ENCODE assay signal across 8 cellular contexts in genomic region chr6:10414766-10415592, GRCh38. TPM values are rescaled to one million over a fixed set of nuclear protein-coding genes. Genes with fewer than 3 reads are reported as not detected.
A peak's percentile ranks its signal among the peaks of the same experiment; 100 is the strongest.
DNase-seq lines count a peak whose midpoint lies in the region; ATAC-seq and TF ChIP-seq lines count a peak whose summit lies in the region.

TFAP2A (minus strand) TSS chr6:10415074; CDS start chr6:10414991, 83 bp downstream.

- in situ Hi-C loops in GM13976 (cut with MboI; ENCODE audit: low sequenced_read_pairs, unreplicated experiment), result loop anchor here (25.0 kb wide), 1 partner anchor 878 kb away; no protein-coding TSS in a partner anchor

- H3K4me3 Mint-ChIP-seq in stimulated activated naive CD8-positive, alpha-beta T cell treated with anti-CD3 and anti-CD28 coated beads, Interleukin-15, Interleukin-2, amounts not matched to agents 100 ng/mL and 50 ng/mL, for 24 hours, result peak within 1 kb of the TSS; percentile 73
- peak within 1 kb of the TSS; percentile 85 for H3K4me3 Mint-ChIP-seq in activated CD4-positive, alpha-beta memory T cell treated with anti-CD3 and anti-CD28 coated beads, Interleukin-2, amount 10 ng/mL, durations not matched to agents 7 days and 5 days
- peak within 1 kb of the TSS; percentile 82 to 89 (median 86) for H3K4me3 Mint-ChIP-seq in immature natural killer cell

- peak within 1 kb of the TSS; percentile 62 for H3K27ac Mint-ChIP-seq in stimulated activated naive CD8-positive, alpha-beta T cell treated with anti-CD3 and anti-CD28 coated beads, Interleukin-15, Interleukin-2, amounts not matched to agents 100 ng/mL and 50 ng/mL, for 24 hours
- peak within 1 kb of the TSS; percentile 45 for H3K27ac Mint-ChIP-seq in activated CD4-positive, alpha-beta memory T cell treated with anti-CD3 and anti-CD28 coated beads, Interleukin-2, amount 10 ng/mL, durations not matched to agents 7 days and 5 days
- peak within 1 kb of the TSS in 1 of 6 donors; percentile 13 for H3K27ac Mint-ChIP-seq in immature natural killer cell

- peaks cover 11% of the 10 kb centered on the region for H3K9me3 Mint-ChIP-seq in stimulated activated naive CD8-positive, alpha-beta T cell treated with anti-CD3 and anti-CD28 coated beads, Interleukin-15, Interleukin-2, amounts not matched to agents 100 ng/mL and 50 ng/mL, for 24 hours
- H3K9me3 Mint-ChIP-seq in activated CD4-positive, alpha-beta memory T cell treated with anti-CD3 and anti-CD28 coated beads, Interleukin-2, amount 10 ng/mL, durations not matched to agents 7 days and 5 days, result peaks cover 2% of the 10 kb centered on the region
- peaks cover 5 to 48% (median 16%) of the 10 kb centered on the region in 6 donors for H3K9me3 Mint-ChIP-seq in immature natural killer cell

- no peak for ATAC-seq in stimulated activated naive CD8-positive, alpha-beta T cell treated with anti-CD3 and anti-CD28 coated beads, Interleukin-15, Interleukin-2, amounts not matched to agents 100 U/mL and 50 U/mL, for 24 hours
- no peak for ATAC-seq in HG03175 (IDR thresholded peaks at IDR 0.05; ENCODE audit: unreplicated experiment)

- DNase-seq in stimulated activated naive CD8-positive, alpha-beta T cell treated with anti-CD3 and anti-CD28 coated beads, Interleukin-15, Interleukin-2, amounts not matched to agents 100 U/mL and 50 U/mL, for 24 hours, result no peak
- DNase-seq in activated CD4-positive, alpha-beta memory T cell treated with anti-CD3 and anti-CD28 coated beads, Interleukin-2, amount 10 ng/mL, durations not matched to agents 7 days and 5 days, result no peak
- DNase-seq in immature natural killer cell (no peak), GM13976 (ENCODE audit: low spot score) (no peak), globus pallidus (ENCODE audit: low spot score) (no peak), NCI-H187 treated with DMSO at 0.1 percent for 48 hours (lab: John Stamatoyannopoulos, UW) (no peak)

- TF ChIP-seq CTCF in GM13976 (IDR thresholded peaks at IDR 0.05; ENCODE audit: borderline replicate concordance, control extremely low read depth, extremely low read depth, insufficient read depth, missing control alignments), result no peak

- peaks cover 9% of the 10 kb centered on the region for H3K36me3 Mint-ChIP-seq in stimulated activated naive CD8-positive, alpha-beta T cell treated with anti-CD3 and anti-CD28 coated beads, Interleukin-15, Interleukin-2, amounts not matched to agents 100 ng/mL and 50 ng/mL, for 24 hours (ENCODE audit: low read depth)
- peaks cover 41% of the 10 kb centered on the region for H3K36me3 Mint-ChIP-seq in activated CD4-positive, alpha-beta memory T cell treated with anti-CD3 and anti-CD28 coated beads, Interleukin-2, amount 10 ng/mL, durations not matched to agents 7 days and 5 days (ENCODE audit: low read depth)
- peaks cover 0 to 5% (median 5%) of the 10 kb centered on the region in 3 donors for H3K36me3 Mint-ChIP-seq in immature natural killer cell

- POLR2A ChIA-PET in activated CD4-positive, alpha-beta memory T cell treated with anti-CD3 and anti-CD28 coated beads, Interleukin-2, amount 10 ng/mL, durations not matched to agents 7 days and 5 days (lab: Charles Lee), result interaction anchor here (1.4 to 2.4 kb wide), 2 partner anchors 9 to 15 kb away, joined by 3 to 6 read pairs; no protein-coding TSS in a partner anchor

- CTCF ChIA-PET in activated CD4-positive, alpha-beta memory T cell treated with anti-CD3 and anti-CD28 coated beads, Interleukin-2, amount 10 ng/mL, durations not matched to agents 7 days and 5 days (lab: Charles Lee), result interaction anchor here (0.7 to 1.9 kb wide), 3 partner anchors 9 to 11 kb away, joined by 3 to 5 read pairs (median 5); no protein-coding TSS in a partner anchor

- peaks cover 52% of the 10 kb centered on the region for H3K4me1 Mint-ChIP-seq in stimulated activated naive CD8-positive, alpha-beta T cell treated with anti-CD3 and anti-CD28 coated beads, Interleukin-15, Interleukin-2, amounts not matched to agents 100 ng/mL and 50 ng/mL, for 24 hours (ENCODE audit: low read depth)
- H3K4me1 Mint-ChIP-seq in activated CD4-positive, alpha-beta memory T cell treated with anti-CD3 and anti-CD28 coated beads, Interleukin-2, amount 10 ng/mL, durations not matched to agents 7 days and 5 days, result peaks cover 40% of the 10 kb centered on the region
- H3K4me1 Mint-ChIP-seq in immature natural killer cell, result peaks cover 31 to 51% of the 10 kb centered on the region in 2 donors

- peaks cover 91% of the 10 kb centered on the region for H3K27me3 Mint-ChIP-seq in stimulated activated naive CD8-positive, alpha-beta T cell treated with anti-CD3 and anti-CD28 coated beads, Interleukin-15, Interleukin-2, amounts not matched to agents 100 ng/mL and 50 ng/mL, for 24 hours
- peaks cover 89% of the 10 kb centered on the region for H3K27me3 Mint-ChIP-seq in activated CD4-positive, alpha-beta memory T cell treated with anti-CD3 and anti-CD28 coated beads, Interleukin-2, amount 10 ng/mL, durations not matched to agents 7 days and 5 days
- H3K27me3 Mint-ChIP-seq in immature natural killer cell (ENCODE audit: low read depth in 3 of 3), result peaks cover 58 to 79% (median 73%) of the 10 kb centered on the region in 3 donors

RNA-seq across cellular contexts. Expression of gene TFAP2A, which starts in this region (rescaled TPM):
- under 1 TPM in 1 of 2 experiments, not detected in 1; 0.20 TPM for total RNA-seq in activated CD4-positive, alpha-beta memory T cell treated with anti-CD3 and anti-CD28 coated beads, Interleukin-2, amount 10 ng/mL, durations not matched to agents 7 days and 5 days
- polyA plus RNA-seq in immature natural killer cell, result not detected
